In genomic region chr19:51001495-51001894, GRCh38 we compare ENCODE assay signal across 2 cellular contexts.
TF ChIP-seq lines count a peak whose summit lies in the region.

Gene KLK8, minus strand, starts transcription at chr19:51001604. Its CDS starts 437 bp downstream, at chr19:51001167.

TF ChIP-seq in GM23338, 12 proteins besides CTCF, POLR2A, EP300 and RAD21:
- TF ChIP-seq ZNF114 (CRISPR knock-in tag; IDR thresholded peaks at IDR 0.05) (no peak), ZNF462 (CRISPR knock-in tag; IDR thresholded peaks at IDR 0.05) (no peak), STAT1 (IDR thresholded peaks at IDR 0.05; ENCODE audit: unreplicated experiment) (no peak), EZH2 (IDR thresholded peaks at IDR 0.05; ENCODE audit: low read depth, unreplicated experiment) (no peak)

TF ChIP-seq in K562, 482 proteins besides CTCF, POLR2A, EP300 and RAD21:
- TF ChIP-seq CREB5 (CRISPR knock-in tag; IDR thresholded peaks at IDR 0.05) (no peak), NCOA2 (IDR thresholded peaks at IDR 0.05; ENCODE audit: partially characterized antibody in 2 of 2) (no peak), ZNF253 (CRISPR knock-in tag; conservative IDR thresholded peaks at IDR 0.05) (no peak), DNMT1 (IDR thresholded peaks at IDR 0.05) (no peak)
TF ChIP-seq in K562: peak in this region for 0.
